Comparison of ENCODE assay signal across 22 cellular contexts in genomic region chr11:117486059-117486458, GRCh38.
DNase-seq lines count a peak whose midpoint lies in the region; ATAC-seq, FAIRE-seq and TF ChIP-seq lines count a peak whose summit lies in the region.
"Had no signal": no experiment of that assay in that cellular context is flagged by ENCODE, and none has a peak within 500 bp of the region (broad histone marks: within the 10 kb centered on the region; RNA-seq: fewer than 3 reads in every experiment).

No MANE protein-coding gene starts in this region.

- H4K20me1 ChIP-seq in GM12878 (ENCODE audit: control insufficient read depth, insufficient read depth): no peaks in the 10 kb centered on the region; the same call in 1 of the 2 replicates

- no peak for TF ChIP-seq CTCF in HEK293 (tag by site-specific recombination; IDR thresholded peaks at IDR 0.05)
- TF ChIP-seq CTCF in GM12878 (IDR thresholded peaks at IDR 0.05 in 2 of 3, conservative IDR thresholded peaks at IDR 0.05 in 1 of 3; ENCODE audit: control insufficient read depth in 2 of 3, extremely low read depth in 1 of 3, insufficient read depth in 1 of 3, low read depth in 3 of 3, low read length in 3 of 3): no peak
- TF ChIP-seq CTCF in glutamatergic neuron (IDR thresholded peaks at IDR 0.05; ENCODE audit: partially characterized antibody, unreplicated experiment): no peak

- no peaks in the 10 kb centered on the region for H3K4me1 ChIP-seq in HEK293 (ENCODE audit: control insufficient read depth, insufficient read depth, low read length)
- H3K4me1 ChIP-seq in GM12878 (ENCODE audit: control insufficient read depth, insufficient read depth, low read length): no peaks in the 10 kb centered on the region
- H3K4me1 ChIP-seq: A549, HAP-1 had no signal

- CTCF ChIA-PET in HEK293 (lab: Yijun Ruan, JAX) (interaction anchor here (1.2 kb wide), 1 partner anchor 42 kb away, joined by 3 read pairs; no protein-coding TSS in a partner anchor), GM12878 (lab: Yijun Ruan, JAX) (no interaction called here)

- no peak for FAIRE-seq in GM12878 (lab: Jason Lieb, UNC)
- FAIRE-seq: A549, GM12892, H54 had no signal

- no TSS peak for BruUV-seq in GM12878 (replicated peaks; lab: Mats Ljungman, UMichigan)

- H3K36me3 ChIP-seq in HEK293 (ENCODE audit: control insufficient read depth in 2 of 2, insufficient read depth in 1 of 2, low read length in 2 of 2): no peaks in the 10 kb centered on the region
- no peaks in the 10 kb centered on the region for H3K36me3 ChIP-seq in GM12878 (ENCODE audit: control insufficient read depth in 2 of 2, insufficient read depth in 2 of 2, low read length in 1 of 2)
- H3K36me3 ChIP-seq: BE2C; BLaER1 treated with 17β-estradiol and CSF1 and Interleukin-3, amounts not matched to agents 10 nM and 100 nM; HAP-1 had no signal

- peaks cover 36% of the 10 kb centered on the region for H3K4me1 Mint-ChIP-seq in glutamatergic neuron (ENCODE audit: low read depth, unreplicated experiment)
- H3K4me1 Mint-ChIP-seq: CD4-positive, alpha-beta memory T cell had no signal

- SMC1A ChIA-PET in GM12878 (lab: Charles Lee; ENCODE audit: uncharacterized antibody, unreplicated experiment): no interaction called here

- H3K9me3 Mint-ChIP-seq in glutamatergic neuron (ENCODE audit: unreplicated experiment): peaks cover 1% of the 10 kb centered on the region
- H3K9me3 Mint-ChIP-seq: CD4-positive, alpha-beta memory T cell; GM23338 had no signal

- no peak overlapping the region for H3K4me3 Mint-ChIP-seq in glutamatergic neuron (ENCODE audit: unreplicated experiment)
- H3K4me3 Mint-ChIP-seq: CD4-positive, alpha-beta memory T cell; GM23338 had no signal

- in situ Hi-C loops in GM12878 (cut with MboI): no loop called here

- H3K27ac Mint-ChIP-seq in glutamatergic neuron (ENCODE audit: unreplicated experiment): peak overlapping the region; percentile 49
- H3K27ac Mint-ChIP-seq: CD4-positive, alpha-beta memory T cell; GM23338 had no signal

- H3K4me2 ChIP-seq in GM12878 (ENCODE audit: control insufficient read depth, insufficient read depth): no peak overlapping the region
- H3K4me2 ChIP-seq: A549; BLaER1 treated with 17β-estradiol and CSF1 and Interleukin-3, amounts not matched to agents 10 nM and 100 nM; GM23338 had no signal

- H3K9me3 ChIP-seq in HEK293 (ENCODE audit: control insufficient read depth, insufficient read depth, low read depth, low read length) (no peaks in the 10 kb centered on the region), GM12878 (replicated peaks; ENCODE audit: control insufficient read depth, insufficient read depth, low read length) (no peaks in the 10 kb centered on the region)
- H3K9me3 ChIP-seq: A549, BE2C, HAP-1 had no signal

- H3K36me3 Mint-ChIP-seq in glutamatergic neuron (ENCODE audit: unreplicated experiment): no peaks in the 10 kb centered on the region
- H3K36me3 Mint-ChIP-seq: CD4-positive, alpha-beta memory T cell had no signal

- no peak overlapping the region for H3K4me3 ChIP-seq in HEK293 (ENCODE audit: low read depth, low read length)
- H3K4me3 ChIP-seq in GM12878: no peak overlapping the region
- H3K4me3 ChIP-seq: A549; BLaER1 treated with 17β-estradiol and CSF1 and Interleukin-3, amounts not matched to agents 10 nM and 100 nM; GM23338; HAP-1 had no signal

- H3K79me2 ChIP-seq in GM12878 (ENCODE audit: control insufficient read depth, insufficient read depth, low read length): no peaks in the 10 kb centered on the region

- no peak for TF ChIP-seq EP300 in GM12878 (IDR thresholded peaks at IDR 0.05; ENCODE audit: borderline replicate concordance in 1 of 2, control insufficient read depth in 1 of 2, low read depth in 2 of 2, low read length in 2 of 2)

- intact Hi-C loops in GM12878 (cut with micrococcal nuclease; ENCODE audit: unreplicated experiment) (no loop called here), Right ventricle myocardium inferior (cut with DNase I) (no loop called here)

- no peak overlapping the region for H3K27ac ChIP-seq in HEK293 (ENCODE audit: extremely low read depth, low read depth, low read length)
- no peak overlapping the region for H3K27ac ChIP-seq in GM12878 (ENCODE audit: control insufficient read depth, insufficient read depth)
- H3K27ac ChIP-seq: A549; BLaER1 treated with 17β-estradiol and CSF1 and Interleukin-3, amounts not matched to agents 10 nM and 100 nM had no signal

- no peak for ATAC-seq in GM12878
- ATAC-seq in Right ventricle myocardium inferior: no peak
- no peak for ATAC-seq in HG02885 (IDR thresholded peaks at IDR 0.05; ENCODE audit: poor library complexity, unreplicated experiment)
- ATAC-seq: A549, GM23338 had no signal

- POLR2A ChIA-PET in HEK293 (lab: Yijun Ruan, JAX) (no interaction called here), GM12878 (lab: Charles Lee) (no interaction called here)

- peaks cover 3% of the 10 kb centered on the region for H3K27me3 Mint-ChIP-seq in glutamatergic neuron (ENCODE audit: unreplicated experiment)

- no peak for TF ChIP-seq RAD21 in GM12878 (IDR thresholded peaks at IDR 0.05; ENCODE audit: insufficient read depth, low read depth, low read length)

- DNase-seq in GM12878 (ENCODE audit: low read depth, low spot score): no peak
- no peak for DNase-seq in glutamatergic neuron
- no peak for DNase-seq in Right ventricle myocardium inferior (ENCODE audit: missing footprints)
- no peak for DNase-seq in C1 segment of cervical spinal cord (lab: John Stamatoyannopoulos, UW)
- DNase-seq: 8988T; ACHN; AML-193; BE2C; Calu3; CD4-positive, alpha-beta memory T cell; COR-L47; DMS53; DMS79 treated with DMSO at 0.1 percent for 48 hours; GF-D8 had no signal

- no peak for TF ChIP-seq POLR2A in GM12878 (IDR thresholded peaks at IDR 0.05; ENCODE audit: low read depth, low read length)

- no peak overlapping the region for H2AFZ ChIP-seq in GM12878 (ENCODE audit: control insufficient read depth, low read depth, low read length)
- H2AFZ ChIP-seq: GM23338 had no signal

- H3K27me3 ChIP-seq in GM12878 (replicated peaks in 1 of 2; ENCODE audit: control insufficient read depth in 2 of 2, insufficient read depth in 2 of 2, low read length in 1 of 2): peaks cover 2 to 8% of the 10 kb centered on the region in 2 experiments; a peak in 3 of 4 replicates
- H3K27me3 ChIP-seq: BE2C; BLaER1 treated with 17β-estradiol and CSF1 and Interleukin-3, amounts not matched to agents 10 nM and 100 nM had no signal

- RAD21 ChIA-PET in GM12878 (lab: Charles Lee; ENCODE audit: unreplicated experiment): no interaction called here

- no peak overlapping the region for H3K9ac ChIP-seq in GM12878 (ENCODE audit: control insufficient read depth, insufficient read depth, low read length)
- H3K9ac ChIP-seq: BLaER1 treated with 17β-estradiol and CSF1 and Interleukin-3, amounts not matched to agents 10 nM and 100 nM had no signal

- 74% methylated on average over 13 of the region's 13 CpGs for WGBS in GM12878 (ENCODE audit: insufficient coverage, insufficient replicate concordance, low lambda C conversion rate, missing lambda C conversion rate)

TF ChIP-seq in HEK293, 187 proteins besides CTCF, POLR2A, EP300 and RAD21:
- no peak for TF ChIP-seq ZNF426 (tag by site-specific recombination; IDR thresholded peaks at IDR 0.05)
- TF ChIP-seq PRDM1 (tag by site-specific recombination; IDR thresholded peaks at IDR 0.05): peak; percentile 99

TF ChIP-seq in GM12878, 131 proteins besides CTCF, POLR2A, EP300 and RAD21:
- TF ChIP-seq E4F1 (IDR thresholded peaks at IDR 0.05; ENCODE audit: borderline replicate concordance, partially characterized antibody) (no peak), YY1 (IDR thresholded peaks at IDR 0.05; ENCODE audit: low read depth, low read length) (peak; percentile 30; the same call in 1 of the 2 replicates), ZNF622 (IDR thresholded peaks at IDR 0.05) (no peak)

Comparison
In these comparisons a context has a peak if more than half of its experiments do, and no peak if none do; other contexts are left out.
1. Of the 9 proteins assayed by ChIP-seq in both HEK293 and GM12878: peak only in HEK293: none; only in GM12878: YY1; in both: none; in neither: 8.